39 cellular contexts compared by ENCODE assay signal in the genomic region with DNA sequence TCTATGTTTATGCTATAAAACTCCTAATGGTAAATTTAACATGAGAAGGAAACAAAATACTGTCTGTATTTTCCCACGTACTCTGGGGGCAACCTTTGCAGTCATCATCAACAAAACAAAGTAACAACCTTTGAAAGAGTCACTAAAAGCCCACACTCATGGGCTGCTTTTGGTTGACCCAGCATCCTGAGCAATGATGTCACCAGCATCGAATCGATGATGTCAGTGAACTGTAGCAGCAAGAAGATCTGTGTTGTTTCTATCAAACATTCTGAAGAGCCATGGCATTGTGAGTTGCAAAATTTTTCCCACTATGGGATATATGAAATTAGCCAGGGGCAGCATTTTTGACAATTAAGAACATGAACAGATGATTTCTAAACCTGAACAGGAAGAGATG.
"Had no signal": no experiment of that assay in that cellular context is flagged by ENCODE, and none has a peak within 500 bp of the region (broad histone marks: within the 10 kb centered on the region; RNA-seq: fewer than 3 reads in every experiment).

No MANE protein-coding gene starts in this region.

- H3K27ac ChIP-seq: adrenal gland, ascending aorta, body of pancreas, brain microvascular endothelial cell, breast epithelium, cardiac muscle cell had no signal

- ATAC-seq: activated naive CD4-positive, alpha-beta T cell treated with anti-CD3 and anti-CD28 coated beads, Interleukin-2, amount 50 U/mL, for 72 hours; activated naive CD8-positive, alpha-beta T cell treated with anti-CD3 and anti-CD28 coated beads, Interleukin-2, amount 50 U/mL, for 24 hours; activated T-cell treated with anti-CD3 and anti-CD28 coated beads, Interleukin-2, amount 50 U/mL, for 4 hours; activated T-cell treated with anti-CD3 and anti-CD28 coated beads, Interleukin-2, amount 50 U/mL, for 72 hours; activated T-helper 17 cell treated with anti-CD3 and anti-CD28 coated beads, Interleukin-2, amount 50 U/mL, for 72 hours; body of pancreas had no signal

- H3K9me3 Mint-ChIP-seq: activated naive CD4-positive, alpha-beta T cell treated with anti-CD3 and anti-CD28 coated beads for 36 hours; activated naive CD4-positive, alpha-beta T cell treated with anti-CD3 and anti-CD28 coated beads, Interleukin-2, amount 10 ng/mL, durations not matched to agents 7 days and 5 days; activated naive CD4-positive, alpha-beta T cell treated with anti-CD3 and anti-CD28 coated beads, Interleukin-2, amount 50 U/mL, for 24 hours; activated naive CD4-positive, alpha-beta T cell treated with anti-CD3 and anti-CD28 coated beads, Interleukin-2, amount 50 U/mL, for 72 hours; activated naive CD8-positive, alpha-beta T cell treated with anti-CD3 and anti-CD28 coated beads for 36 hours; activated naive CD8-positive, alpha-beta T cell treated with anti-CD3 and anti-CD28 coated beads, Interleukin-2, amount 50 U/mL, for 24 hours; activated T-cell treated with anti-CD3 and anti-CD28 coated beads, Interleukin-2, amount 50 U/mL, for 24 hours; activated T-helper 1 cell treated with anti-CD3 and anti-CD28 coated beads, Interleukin-12 subunit alpha, Interleukin-12 subunit beta, Interleukin-2, Interleukin-4 antibody, amounts not matched to agents 30 ng/mL and 10 ng/mL and 1 ng/mL, durations not matched to agents 14 hours and 24 hours and 36 hours; activated T-helper 17 cell treated with anti-CD3 and anti-CD28 coated beads, Interleukin-2, amount 50 U/mL, for 72 hours; activated T-helper 2 cell treated with anti-CD3 and anti-CD28 coated beads, Interferon-gamma antibody, Interleukin-2, Interleukin-4, amounts not matched to agents 10 μg/mL and 5 μg/mL and 100 μg/mL, durations not matched to agents 14 hours and 24 hours and 36 hours; brain; central memory CD8-positive, alpha-beta T cell had no signal

- H3K4me1 ChIP-seq: adrenal gland, ascending aorta, breast epithelium had no signal

- H3K27ac Mint-ChIP-seq: activated naive CD4-positive, alpha-beta T cell treated with anti-CD3 and anti-CD28 coated beads for 36 hours; activated naive CD4-positive, alpha-beta T cell treated with anti-CD3 and anti-CD28 coated beads, Interleukin-2, amount 10 ng/mL, durations not matched to agents 7 days and 5 days; activated naive CD4-positive, alpha-beta T cell treated with anti-CD3 and anti-CD28 coated beads, Interleukin-2, amount 50 U/mL, for 24 hours; activated naive CD4-positive, alpha-beta T cell treated with anti-CD3 and anti-CD28 coated beads, Interleukin-2, amount 50 U/mL, for 72 hours; activated naive CD8-positive, alpha-beta T cell; activated naive CD8-positive, alpha-beta T cell treated with anti-CD3 and anti-CD28 coated beads for 36 hours; activated naive CD8-positive, alpha-beta T cell treated with anti-CD3 and anti-CD28 coated beads, Interleukin-2, amount 10 ng/mL, durations not matched to agents 7 days and 5 days; activated naive CD8-positive, alpha-beta T cell treated with anti-CD3 and anti-CD28 coated beads, Interleukin-2, amount 50 U/mL, for 24 hours; activated T-cell treated with anti-CD3 and anti-CD28 coated beads, Interleukin-2, amount 50 U/mL, for 24 hours; activated T-cell treated with anti-CD3 and anti-CD28 coated beads, Interleukin-2, amount 50 U/mL, for 72 hours; activated T-helper 1 cell treated with anti-CD3 and anti-CD28 coated beads, Interleukin-12 subunit alpha, Interleukin-12 subunit beta, Interleukin-2, Interleukin-4 antibody, amounts not matched to agents 30 ng/mL and 10 ng/mL and 1 ng/mL, durations not matched to agents 14 hours and 24 hours and 36 hours; activated T-helper 17 cell treated with anti-CD3 and anti-CD28 coated beads, Interleukin-2, amount 50 U/mL, for 72 hours; activated T-helper 2 cell treated with anti-CD3 and anti-CD28 coated beads, Interferon-gamma antibody, Interleukin-2, Interleukin-4, amounts not matched to agents 10 μg/mL and 5 μg/mL and 100 μg/mL, durations not matched to agents 14 hours and 24 hours and 36 hours; brain had no signal

- H3K4me3 ChIP-seq: adrenal gland, ascending aorta, body of pancreas, breast epithelium, cardiac muscle cell had no signal

- H3K36me3 ChIP-seq: adrenal gland, ascending aorta, brain microvascular endothelial cell, breast epithelium, cardiac muscle cell had no signal

- H3K27me3 Mint-ChIP-seq: activated naive CD4-positive, alpha-beta T cell treated with anti-CD3 and anti-CD28 coated beads, Interleukin-2, amount 50 U/mL, for 24 hours; activated naive CD8-positive, alpha-beta T cell; activated naive CD8-positive, alpha-beta T cell treated with anti-CD3 and anti-CD28 coated beads, Interleukin-2, amount 10 ng/mL, durations not matched to agents 7 days and 5 days; activated T-helper 17 cell treated with anti-CD3 and anti-CD28 coated beads, Interleukin-2, amount 50 U/mL, for 72 hours; brain had no signal

- FAIRE-seq: astrocyte, bronchial epithelial cell had no signal

- H3K36me3 Mint-ChIP-seq: activated naive CD4-positive, alpha-beta T cell treated with anti-CD3 and anti-CD28 coated beads, Interleukin-2, amount 10 ng/mL, durations not matched to agents 7 days and 5 days; activated naive CD4-positive, alpha-beta T cell treated with anti-CD3 and anti-CD28 coated beads, Interleukin-2, amount 50 U/mL, for 24 hours; activated naive CD4-positive, alpha-beta T cell treated with anti-CD3 and anti-CD28 coated beads, Interleukin-2, amount 50 U/mL, for 72 hours; activated naive CD8-positive, alpha-beta T cell; activated naive CD8-positive, alpha-beta T cell treated with anti-CD3 and anti-CD28 coated beads for 36 hours; activated naive CD8-positive, alpha-beta T cell treated with anti-CD3 and anti-CD28 coated beads, Interleukin-2, amount 10 ng/mL, durations not matched to agents 7 days and 5 days; brain had no signal

- H3K4me3 Mint-ChIP-seq: activated naive CD4-positive, alpha-beta T cell treated with anti-CD3 and anti-CD28 coated beads for 36 hours; activated naive CD4-positive, alpha-beta T cell treated with anti-CD3 and anti-CD28 coated beads, Interleukin-2, amount 10 ng/mL, durations not matched to agents 7 days and 5 days; activated naive CD4-positive, alpha-beta T cell treated with anti-CD3 and anti-CD28 coated beads, Interleukin-2, amount 50 U/mL, for 24 hours; activated naive CD8-positive, alpha-beta T cell; activated naive CD8-positive, alpha-beta T cell treated with anti-CD3 and anti-CD28 coated beads for 36 hours; activated naive CD8-positive, alpha-beta T cell treated with anti-CD3 and anti-CD28 coated beads, Interleukin-2, amount 10 ng/mL, durations not matched to agents 7 days and 5 days; activated naive CD8-positive, alpha-beta T cell treated with anti-CD3 and anti-CD28 coated beads, Interleukin-2, amount 50 U/mL, for 24 hours; activated T-cell treated with anti-CD3 and anti-CD28 coated beads, Interleukin-2, amount 50 U/mL, for 24 hours; activated T-cell treated with anti-CD3 and anti-CD28 coated beads, Interleukin-2, amount 50 U/mL, for 4 hours; activated T-cell treated with anti-CD3 and anti-CD28 coated beads, Interleukin-2, amount 50 U/mL, for 72 hours; activated T-helper 1 cell treated with anti-CD3 and anti-CD28 coated beads, Interleukin-12 subunit alpha, Interleukin-12 subunit beta, Interleukin-2, Interleukin-4 antibody, amounts not matched to agents 30 ng/mL and 10 ng/mL and 1 ng/mL, durations not matched to agents 14 hours and 24 hours and 36 hours; activated T-helper 17 cell treated with anti-CD3 and anti-CD28 coated beads, Interleukin-2, amount 50 U/mL, for 72 hours; brain; central memory CD8-positive, alpha-beta T cell had no signal

- H3K4me1 Mint-ChIP-seq: activated naive CD4-positive, alpha-beta T cell treated with anti-CD3 and anti-CD28 coated beads, Interleukin-2, amount 10 ng/mL, durations not matched to agents 7 days and 5 days; activated naive CD4-positive, alpha-beta T cell treated with anti-CD3 and anti-CD28 coated beads, Interleukin-2, amount 50 U/mL, for 24 hours; activated naive CD8-positive, alpha-beta T cell treated with anti-CD3 and anti-CD28 coated beads, Interleukin-2, amount 50 U/mL, for 24 hours; activated T-helper 17 cell treated with anti-CD3 and anti-CD28 coated beads, Interleukin-2, amount 50 U/mL, for 72 hours; central memory CD8-positive, alpha-beta T cell had no signal

- DNase-seq: activated effector memory CD4-positive, alpha-beta T cell treated with anti-CD3 and anti-CD28 coated beads, Interleukin-2, amount 50 U/mL, for 16 hours; activated effector memory CD4-positive, alpha-beta T cell treated with Interleukin-2 at 50 U/mL for 16 hours; activated gamma-delta T cell; activated gamma-delta T cell treated with Interleukin-2 at 50 U/mL for 16 hours; activated naive CD4-positive, alpha-beta T cell; activated naive CD4-positive, alpha-beta T cell treated with anti-CD3 and anti-CD28 coated beads for 36 hours; activated naive CD4-positive, alpha-beta T cell treated with anti-CD3 and anti-CD28 coated beads, Interleukin-2, amount 10 ng/mL, durations not matched to agents 7 days and 5 days; activated naive CD4-positive, alpha-beta T cell treated with anti-CD3 and anti-CD28 coated beads, Interleukin-2, amount 50 U/mL, for 16 hours; activated naive CD4-positive, alpha-beta T cell treated with Interleukin-2 at 50 U/mL for 16 hours; activated naive CD8-positive, alpha-beta T cell treated with anti-CD3 and anti-CD28 coated beads for 36 hours; activated naive CD8-positive, alpha-beta T cell treated with anti-CD3 and anti-CD28 coated beads, Interleukin-2, amount 10 ng/mL, durations not matched to agents 7 days and 5 days; activated naive CD8-positive, alpha-beta T cell treated with anti-CD3 and anti-CD28 coated beads, Interleukin-2, amount 50 U/mL, for 24 hours; activated T-cell treated with anti-CD3 and anti-CD28 coated beads, Interleukin-2, amount 50 U/mL, for 24 hours; activated T-cell treated with anti-CD3 and anti-CD28 coated beads, Interleukin-2, amount 50 U/mL, for 4 hours; activated T-cell treated with anti-CD3 and anti-CD28 coated beads, Interleukin-2, amount 50 U/mL, for 48 hours; activated T-cell treated with anti-CD3 and anti-CD28 coated beads, Interleukin-2, amount 50 U/mL, for 72 hours; adrenal gland; amniotic stem cell; amygdala; anterior cingulate cortex; aorta; body of pancreas; brain microvascular endothelial cell; caudate nucleus; central memory CD4-positive, alpha-beta T cell; cerebellar nuclear complex had no signal

- H3K27me3 ChIP-seq: ascending aorta, body of pancreas, breast epithelium, cardiac muscle cell had no signal

- H3K9me3 ChIP-seq: adrenal gland, ascending aorta, body of pancreas, breast epithelium had no signal
